ENCODE assay signal across 22 cellular contexts in the genomic region with DNA sequence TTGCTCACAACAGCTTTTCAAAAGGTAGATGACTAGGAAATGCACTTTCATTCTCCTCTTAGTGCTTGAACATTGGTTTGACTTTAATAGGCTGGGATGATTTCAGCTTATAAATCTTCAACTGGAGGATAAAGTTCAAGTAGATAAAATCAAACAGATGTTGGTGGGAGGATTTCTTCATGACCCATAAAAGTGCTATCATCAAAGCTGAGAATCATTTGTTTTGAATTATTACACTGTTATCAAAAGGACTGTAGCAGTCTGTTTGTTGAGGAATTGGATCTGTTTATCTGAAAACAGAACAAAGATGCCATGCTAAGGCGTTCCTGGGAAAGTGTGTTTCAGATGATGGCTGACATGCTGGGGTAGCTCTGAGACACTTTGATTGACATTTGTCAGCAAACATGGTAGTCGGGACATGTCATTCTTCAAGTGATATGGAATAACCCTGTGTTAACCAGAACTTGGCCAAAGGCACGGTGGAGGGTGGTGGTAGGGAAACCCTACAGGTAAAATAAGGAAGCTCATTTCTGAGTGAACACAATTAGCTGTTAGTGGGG.
DNase-seq lines count a peak whose midpoint lies in the region; ATAC-seq, FAIRE-seq and TF ChIP-seq lines count a peak whose summit lies in the region.
"Had no signal": no experiment of that assay in that cellular context is flagged by ENCODE, and none has a peak within 500 bp of the region (broad histone marks: within the 10 kb centered on the region; RNA-seq: fewer than 3 reads in every experiment).

No MANE protein-coding gene starts in this region.

- H3K9me3 ChIP-seq in mucosa of descending colon: no peaks in the 10 kb centered on the region
- H3K9me3 ChIP-seq: A549 had no signal

- no peak for TF ChIP-seq CTCF in HFF-Myc (IDR thresholded peaks at IDR 0.05; ENCODE audit: low read depth, low read length, missing control alignments)
- TF ChIP-seq CTCF in mucosa of descending colon (IDR thresholded peaks at IDR 0.05): no peak

- H3K4me3 ChIP-seq in HFF-Myc (replicated peaks; ENCODE audit: low read depth, low read length) (no peak overlapping the region), mucosa of descending colon (no peak overlapping the region)
- H3K4me3 ChIP-seq: A549, SJCRH30 had no signal

- FAIRE-seq in colon (lab: Jason Lieb, UNC): peak; percentile 66
- FAIRE-seq: A549, GM12892 had no signal

- intact Hi-C loops in mucosa of descending colon (cut with DNase I, micrococcal nuclease): no loop called here

- peak; percentile 70 for ATAC-seq in mucosa of descending colon
- ATAC-seq in GM19397 (IDR thresholded peaks at IDR 0.05; ENCODE audit: unreplicated experiment): no peak
- no peak for ATAC-seq in HG02759 (IDR thresholded peaks at IDR 0.05; ENCODE audit: unreplicated experiment)
- ATAC-seq: A549, PC-3 had no signal

- DNase-seq in DMS53 (lab: John Stamatoyannopoulos, UW) (peak; percentile 47), HFF-Myc (ENCODE audit: extremely low read depth, low read depth) (peak; percentile 47), mucosa of descending colon (peak in 1 of 3 donors; percentile 11), SW480 (ENCODE audit: low spot score) (no peak)
- no peak for DNase-seq in stimulated activated CD4-positive, alpha-beta T cell treated with anti-CD3 and anti-CD28 coated beads, Interleukin-4, amount 100 ng/mL, for 24 hours
- DNase-seq: AML-193; CD4-positive, alpha-beta memory T cell; DMS79 treated with DMSO at 0.1 percent for 48 hours; GDM1; GOT3; NCI-H1105; NCI-H1694; NCI-H2107; NCI-H69; PC-3; SJCRH30; SW 1271 had no signal

- H3K4me1 ChIP-seq in mucosa of descending colon (ENCODE audit: low read depth): no peaks in the 10 kb centered on the region
- H3K4me1 ChIP-seq: A549, SJCRH30 had no signal

- H3K36me3 ChIP-seq in mucosa of descending colon (ENCODE audit: low read depth): no peaks in the 10 kb centered on the region
- H3K36me3 ChIP-seq: SJCRH30 had no signal

Comparison
In these comparisons a context has a peak if more than half of its experiments do, and no peak if none do; other contexts are left out.
1. DNase-seq: peak in DMS53 (single experiment) and HFF-Myc (single experiment); none in stimulated activated CD4-positive, alpha-beta T cell treated with anti-CD3 and anti-CD28 coated beads, Interleukin-4, amount 100 ng/mL, for 24 hours (single experiment) and SW480 (single experiment).